Comparison of ENCODE assay signal across 1 cellular context in the genomic region with DNA sequence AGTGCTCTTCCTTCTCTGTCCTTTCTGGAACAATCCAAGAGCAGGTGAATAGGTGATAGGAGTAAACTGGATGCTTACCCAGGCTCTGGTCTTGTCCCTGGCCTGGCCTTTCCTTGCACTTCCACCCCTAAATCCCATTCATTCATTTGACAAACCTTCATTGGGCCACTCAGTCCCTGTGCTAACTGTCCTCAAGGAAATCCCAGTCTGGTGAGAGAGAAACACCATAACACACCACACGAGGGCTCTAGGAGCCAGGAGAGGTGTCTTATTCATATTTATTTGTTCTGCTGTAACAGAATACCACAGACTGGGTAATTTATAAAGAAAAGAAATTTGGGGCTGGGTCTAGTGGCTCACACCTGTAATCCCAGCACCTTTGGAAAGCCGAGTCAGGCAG.
TF ChIP-seq lines count a peak whose summit lies in the region.

No MANE protein-coding gene starts in this region.

TF ChIP-seq in GM12878, 131 proteins besides CTCF, POLR2A, EP300 and RAD21:
- TF ChIP-seq CREB1 (IDR thresholded peaks at IDR 0.05; ENCODE audit: low read depth), result no peak
- TF ChIP-seq STAT1 (conservative IDR thresholded peaks at IDR 0.05), result no peak
- TF ChIP-seq GATAD2B (conservative IDR thresholded peaks at IDR 0.05; ENCODE audit: low read depth), result no peak
- no peak for TF ChIP-seq ZNF622 (IDR thresholded peaks at IDR 0.05)
- TF ChIP-seq GABPA (IDR thresholded peaks at IDR 0.05; ENCODE audit: low read depth), result no peak
- no peak for TF ChIP-seq TAF1 (IDR thresholded peaks at IDR 0.05; ENCODE audit: borderline replicate concordance, low read depth, low read length)
- no peak for TF ChIP-seq HDAC2 (IDR thresholded peaks at IDR 0.05)
